In genomic region chr5:172356527-172356926, GRCh38 we compare ENCODE assay signal across 33 cellular contexts.
"Had no signal": no experiment of that assay in that cellular context is flagged by ENCODE, and none has a peak within 500 bp of the region (broad histone marks: within the 10 kb centered on the region; RNA-seq: fewer than 3 reads in every experiment).

No MANE protein-coding gene starts in this region.

- DNase-seq: activated B cell treated with CpG ODN at 0.5 μM for 24 hours; activated CD4-positive, alpha-beta memory T cell treated with anti-CD3 and anti-CD28 coated beads, Interleukin-2, amount 10 ng/mL, durations not matched to agents 7 days and 5 days; activated CD4-positive, alpha-beta T cell treated with anti-CD3 and anti-CD28 coated beads for 48 hours; activated CD4-positive, alpha-beta T cell treated with anti-CD3 and anti-CD28 coated beads, Interleukin-2, amount 10 ng/mL, durations not matched to agents 7 days and 5 days; activated CD4-positive, alpha-beta T cell treated with anti-CD3 and anti-CD28 coated beads, Interleukin-2, amount 50 U/mL, for 48 hours; activated CD4-positive, CD25-positive, alpha-beta regulatory T cell treated with anti-CD3 and anti-CD28 coated beads, Interleukin-2, amount 50 U/mL, for 72 hours; activated CD8-positive, alpha-beta memory T cell treated with anti-CD3 and anti-CD28 coated beads, Interleukin-2, amount 50 U/mL, for 4 hours; activated CD8-positive, alpha-beta T cell treated with anti-CD3 and anti-CD28 coated beads, Interleukin-2, amount 10 ng/mL, durations not matched to agents 7 days and 5 days; activated effector memory CD4-positive, alpha-beta T cell treated with anti-CD3 and anti-CD28 coated beads, Interleukin-2, amount 50 U/mL, for 16 hours; activated gamma-delta T cell treated with Interleukin-2 at 50 U/mL for 16 hours; activated naive CD4-positive, alpha-beta T cell; activated naive CD4-positive, alpha-beta T cell treated with anti-CD3 and anti-CD28 coated beads for 36 hours; activated naive CD8-positive, alpha-beta T cell treated with anti-CD3 and anti-CD28 coated beads, Interleukin-2, amount 10 ng/mL, durations not matched to agents 7 days and 5 days; activated naive CD8-positive, alpha-beta T cell treated with anti-CD3 and anti-CD28 coated beads, Interleukin-2, amount 50 U/mL, for 24 hours; activated T-cell treated with anti-CD3 and anti-CD28 coated beads for 4 hours; activated T-cell treated with anti-CD3 and anti-CD28 coated beads, Interleukin-2, amount 50 U/mL, for 1 hour; activated T-cell treated with anti-CD3 and anti-CD28 coated beads, Interleukin-2, amount 50 U/mL, for 4 hours; activated T-cell treated with anti-CD3 and anti-CD28 coated beads, Interleukin-2, amount 50 U/mL, for 72 hours; amygdala; anterior cingulate cortex; central memory CD4-positive, alpha-beta T cell; T-helper 1 cell; T-helper 2 cell; T-helper 9 cell had no signal

- H3K9me3 ChIP-seq: ascending aorta had no signal

- H3K4me3 ChIP-seq: ascending aorta had no signal

- H3K27ac ChIP-seq: ascending aorta, VCaP had no signal

- ATAC-seq: activated CD8-positive, alpha-beta T cell treated with anti-CD3 and anti-CD28 coated beads, Interleukin-2, amount 10 ng/mL, durations not matched to agents 7 days and 5 days; activated naive CD8-positive, alpha-beta T cell treated with anti-CD3 and anti-CD28 coated beads, Interleukin-2, amount 50 U/mL, for 24 hours; activated T-cell treated with anti-CD3 and anti-CD28 coated beads, Interleukin-2, amount 50 U/mL, for 4 hours; activated T-cell treated with anti-CD3 and anti-CD28 coated beads, Interleukin-2, amount 50 U/mL, for 72 hours; activated T-helper 17 cell treated with anti-CD3 and anti-CD28 coated beads, Interleukin-2, amount 50 U/mL, for 72 hours had no signal

- H3K4me1 ChIP-seq: ascending aorta had no signal

- H3K27ac Mint-ChIP-seq: activated B cell treated with CpG ODN at 0.5 μM for 24 hours; activated CD4-positive, alpha-beta memory T cell treated with anti-CD3 and anti-CD28 coated beads, Interleukin-2, amount 10 ng/mL, durations not matched to agents 7 days and 5 days; activated CD4-positive, alpha-beta T cell treated with anti-CD3 and anti-CD28 coated beads, Interleukin-2, amount 10 ng/mL, durations not matched to agents 7 days and 5 days; activated CD8-positive, alpha-beta T cell treated with anti-CD3 and anti-CD28 coated beads, Interleukin-2, amount 10 ng/mL, durations not matched to agents 7 days and 5 days; activated naive CD4-positive, alpha-beta T cell treated with anti-CD3 and anti-CD28 coated beads for 36 hours; activated naive CD4-positive, alpha-beta T cell treated with anti-CD3 and anti-CD28 coated beads, Interleukin-2, amount 50 U/mL, for 24 hours; activated naive CD8-positive, alpha-beta T cell; activated naive CD8-positive, alpha-beta T cell treated with anti-CD3 and anti-CD28 coated beads, Interleukin-2, amount 10 ng/mL, durations not matched to agents 7 days and 5 days; activated naive CD8-positive, alpha-beta T cell treated with anti-CD3 and anti-CD28 coated beads, Interleukin-2, amount 50 U/mL, for 24 hours; activated T-cell treated with anti-CD3 and anti-CD28 coated beads, Interleukin-2, amount 50 U/mL, for 72 hours; activated T-helper 1 cell treated with anti-CD3 and anti-CD28 coated beads, Interleukin-12 subunit alpha, Interleukin-12 subunit beta, Interleukin-2, Interleukin-4 antibody, amounts not matched to agents 30 ng/mL and 10 ng/mL and 1 ng/mL, durations not matched to agents 14 hours and 24 hours and 36 hours; activated T-helper 17 cell treated with anti-CD3 and anti-CD28 coated beads, Interleukin-2, amount 50 U/mL, for 72 hours; T-helper 1 cell treated with Interleukin-12 subunit alpha and Interleukin-12 subunit beta and Interleukin-4 antibody, amounts not matched to agents 30 μg/mL and 1 μg/mL, for 36 hours; T-helper 2 cell treated with Interferon-gamma antibody and Interleukin-4, amounts not matched to agents 5 μg/mL and 100 μg/mL, for 36 hours had no signal

- H3K4me3 Mint-ChIP-seq: activated B cell treated with CpG ODN at 0.5 μM for 24 hours; activated CD4-positive, alpha-beta memory T cell treated with anti-CD3 and anti-CD28 coated beads, Interleukin-2, amount 10 ng/mL, durations not matched to agents 7 days and 5 days; activated CD4-positive, alpha-beta T cell treated with anti-CD3 and anti-CD28 coated beads, Interleukin-2, amount 10 ng/mL, durations not matched to agents 7 days and 5 days; activated CD8-positive, alpha-beta T cell treated with anti-CD3 and anti-CD28 coated beads, Interleukin-2, amount 10 ng/mL, durations not matched to agents 7 days and 5 days; activated naive CD4-positive, alpha-beta T cell treated with anti-CD3 and anti-CD28 coated beads for 36 hours; activated naive CD4-positive, alpha-beta T cell treated with anti-CD3 and anti-CD28 coated beads, Interleukin-2, amount 50 U/mL, for 24 hours; activated naive CD8-positive, alpha-beta T cell; activated naive CD8-positive, alpha-beta T cell treated with anti-CD3 and anti-CD28 coated beads, Interleukin-2, amount 10 ng/mL, durations not matched to agents 7 days and 5 days; activated naive CD8-positive, alpha-beta T cell treated with anti-CD3 and anti-CD28 coated beads, Interleukin-2, amount 50 U/mL, for 24 hours; activated T-cell treated with anti-CD3 and anti-CD28 coated beads, Interleukin-2, amount 50 U/mL, for 4 hours; activated T-cell treated with anti-CD3 and anti-CD28 coated beads, Interleukin-2, amount 50 U/mL, for 72 hours; activated T-helper 1 cell treated with anti-CD3 and anti-CD28 coated beads, Interleukin-12 subunit alpha, Interleukin-12 subunit beta, Interleukin-2, Interleukin-4 antibody, amounts not matched to agents 30 ng/mL and 10 ng/mL and 1 ng/mL, durations not matched to agents 14 hours and 24 hours and 36 hours; activated T-helper 17 cell treated with anti-CD3 and anti-CD28 coated beads, Interleukin-2, amount 50 U/mL, for 72 hours; brain; T-helper 1 cell treated with Interleukin-12 subunit alpha and Interleukin-12 subunit beta and Interleukin-4 antibody, amounts not matched to agents 30 μg/mL and 1 μg/mL, for 36 hours; T-helper 2 cell treated with Interferon-gamma antibody and Interleukin-4, amounts not matched to agents 5 μg/mL and 100 μg/mL, for 36 hours had no signal

- H3K27me3 Mint-ChIP-seq: activated CD4-positive, alpha-beta memory T cell treated with anti-CD3 and anti-CD28 coated beads, Interleukin-2, amount 10 ng/mL, durations not matched to agents 7 days and 5 days; activated CD4-positive, alpha-beta T cell treated with anti-CD3 and anti-CD28 coated beads, Interleukin-2, amount 10 ng/mL, durations not matched to agents 7 days and 5 days; activated naive CD4-positive, alpha-beta T cell treated with anti-CD3 and anti-CD28 coated beads, Interleukin-2, amount 50 U/mL, for 24 hours; activated naive CD8-positive, alpha-beta T cell; activated naive CD8-positive, alpha-beta T cell treated with anti-CD3 and anti-CD28 coated beads, Interleukin-2, amount 50 U/mL, for 24 hours; brain had no signal

- H3K4me1 Mint-ChIP-seq: activated B cell treated with CpG ODN at 0.5 μM for 24 hours had no signal

- H3K27me3 ChIP-seq: ascending aorta had no signal

- H3K36me3 Mint-ChIP-seq: activated naive CD4-positive, alpha-beta T cell treated with anti-CD3 and anti-CD28 coated beads, Interleukin-2, amount 50 U/mL, for 24 hours; activated naive CD8-positive, alpha-beta T cell; activated naive CD8-positive, alpha-beta T cell treated with anti-CD3 and anti-CD28 coated beads, Interleukin-2, amount 10 ng/mL, durations not matched to agents 7 days and 5 days had no signal

- H3K9me3 Mint-ChIP-seq: activated B cell treated with CpG ODN at 0.5 μM for 24 hours; activated CD4-positive, alpha-beta memory T cell treated with anti-CD3 and anti-CD28 coated beads, Interleukin-2, amount 10 ng/mL, durations not matched to agents 7 days and 5 days; activated CD4-positive, alpha-beta T cell treated with anti-CD3 and anti-CD28 coated beads, Interleukin-2, amount 10 ng/mL, durations not matched to agents 7 days and 5 days; activated naive CD4-positive, alpha-beta T cell treated with anti-CD3 and anti-CD28 coated beads for 36 hours; activated naive CD4-positive, alpha-beta T cell treated with anti-CD3 and anti-CD28 coated beads, Interleukin-2, amount 50 U/mL, for 24 hours; activated naive CD8-positive, alpha-beta T cell treated with anti-CD3 and anti-CD28 coated beads, Interleukin-2, amount 10 ng/mL, durations not matched to agents 7 days and 5 days; activated naive CD8-positive, alpha-beta T cell treated with anti-CD3 and anti-CD28 coated beads, Interleukin-2, amount 50 U/mL, for 24 hours; activated T-cell treated with anti-CD3 and anti-CD28 coated beads, Interleukin-2, amount 50 U/mL, for 4 hours; activated T-helper 1 cell treated with anti-CD3 and anti-CD28 coated beads, Interleukin-12 subunit alpha, Interleukin-12 subunit beta, Interleukin-2, Interleukin-4 antibody, amounts not matched to agents 30 ng/mL and 10 ng/mL and 1 ng/mL, durations not matched to agents 14 hours and 24 hours and 36 hours; activated T-helper 17 cell treated with anti-CD3 and anti-CD28 coated beads, Interleukin-2, amount 50 U/mL, for 72 hours; brain; T-helper 1 cell treated with Interleukin-12 subunit alpha and Interleukin-12 subunit beta and Interleukin-4 antibody, amounts not matched to agents 30 μg/mL and 1 μg/mL, for 36 hours; T-helper 2 cell treated with Interferon-gamma antibody and Interleukin-4, amounts not matched to agents 5 μg/mL and 100 μg/mL, for 36 hours had no signal
